Comparison of ENCODE assay signal across 7 cellular contexts in the genomic region with DNA sequence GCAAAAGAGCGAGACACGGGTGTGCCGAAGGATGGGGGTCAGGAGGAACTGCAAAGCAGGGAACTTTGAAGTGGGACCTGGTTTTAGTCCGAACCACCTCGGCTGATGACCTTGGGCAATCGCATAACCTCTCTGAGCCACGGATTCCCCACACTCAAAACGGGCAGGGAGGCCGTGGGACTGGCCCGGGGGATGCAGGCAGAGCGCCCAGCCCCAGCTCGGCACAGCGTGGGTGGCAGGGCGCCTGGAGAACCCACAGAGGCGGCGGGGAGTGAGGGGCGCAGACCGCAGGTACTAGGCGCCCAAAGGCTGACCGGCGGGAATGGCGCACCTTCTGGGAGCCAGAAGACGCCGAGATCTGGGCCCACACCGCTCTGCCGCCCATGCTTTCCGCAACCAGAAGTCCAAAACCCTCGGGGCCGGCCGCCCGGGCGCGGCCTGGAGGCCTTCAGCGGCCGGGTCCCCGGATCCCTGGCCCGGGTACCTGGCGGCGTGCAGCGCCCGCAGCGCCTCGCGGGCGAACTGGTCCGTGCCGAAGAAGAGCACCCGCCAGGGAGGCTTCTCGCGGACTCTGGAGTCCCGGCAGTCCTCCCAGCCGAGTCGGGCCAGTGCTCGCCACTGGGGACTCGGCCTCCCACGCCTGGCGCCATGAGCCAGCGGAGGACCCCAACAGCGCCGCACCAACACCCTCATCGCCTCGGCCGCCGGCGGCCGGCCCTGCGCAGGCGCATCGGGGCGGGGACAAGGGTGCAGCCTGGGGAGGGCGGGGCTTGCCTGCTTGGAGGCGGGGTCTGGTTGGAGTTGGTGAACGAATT. TPM values are rescaled to one million over a fixed set of nuclear protein-coding genes. Genes with fewer than 3 reads are reported as not detected.
DNase-seq lines count a peak whose midpoint lies in the region; ATAC-seq, FAIRE-seq and TF ChIP-seq lines count a peak whose summit lies in the region.

A gene (minus strand): TSS at position 719 of the 815 bp plus-strand sequence. CDS start 26 bp downstream, at position 693.

- peak within 1 kb of the TSS; percentile 84 to 99 (median 91) for H3K4me3 Mint-ChIP-seq in immature natural killer cell

- FAIRE-seq in bronchial epithelial cell (lab: Jason Lieb, UNC) = no peak

- peak within 1 kb of the TSS; percentile 65 for H3K9ac ChIP-seq in smooth muscle cell (ENCODE audit: low read depth)

- DNase-seq in NCI-H2171 treated with DMSO at 0.1 percent for 48 hours (lab: John Stamatoyannopoulos, UW) (peak; percentile 79), bronchial epithelial cell (ENCODE audit: low read depth) (peak; percentile 66), immature natural killer cell (peak; percentile 84 to 89 (median 84)), smooth muscle cell (lab: John Stamatoyannopoulos, UW; ENCODE audit: unreplicated experiment) (peak; percentile 70)

- no peaks in the 10 kb centered on the region for H4K20me1 ChIP-seq in smooth muscle cell (ENCODE audit: low read depth)

- H3K9me3 ChIP-seq in smooth muscle cell (replicated peaks; ENCODE audit: low read depth) = no peaks in the 10 kb centered on the region

- TF ChIP-seq CTCF in WI38 (IDR thresholded peaks at IDR 0.05; ENCODE audit: low read depth, low read length) = no peak
- peak; percentile 13 for TF ChIP-seq CTCF in bronchial epithelial cell (IDR thresholded peaks at IDR 0.05; ENCODE audit: insufficient read depth, low read length, severe bottlenecking)
- no peak for TF ChIP-seq CTCF in smooth muscle cell (IDR thresholded peaks at IDR 0.05; ENCODE audit: borderline replicate concordance, insufficient read depth, poor library complexity, severe bottlenecking)

- peaks cover 13% of the 10 kb centered on the region for H3K79me2 ChIP-seq in smooth muscle cell (ENCODE audit: low read depth)

- H3K4me2 ChIP-seq in smooth muscle cell = peak within 1 kb of the TSS; percentile 94

- H3K4me3 ChIP-seq in WI38 (ENCODE audit: low read depth, low read length) (peak within 1 kb of the TSS; percentile 72), bronchial epithelial cell (ENCODE audit: low read depth, low read length) (peak within 1 kb of the TSS; percentile 91), smooth muscle cell (peak within 1 kb of the TSS; percentile 90)

- H3K27ac Mint-ChIP-seq in immature natural killer cell = peak within 1 kb of the TSS; percentile 52 to 92 (median 75)

- peaks cover 10 to 13% (median 11%) of the 10 kb centered on the region in 3 donors for H3K36me3 Mint-ChIP-seq in immature natural killer cell

- peak; percentile 60 for ATAC-seq in HG02840 (IDR thresholded peaks at IDR 0.05; ENCODE audit: low FRiP score, unreplicated experiment)

- WGBS in smooth muscle cell (ENCODE audit: low lambda C conversion rate) = under 1% methylated on average over 49 of the region's 73 CpGs

- no peaks in the 10 kb centered on the region for H3F3A ChIP-seq in smooth muscle cell (ENCODE audit: low read depth)

- no peak within 1 kb of the TSS for H3K27ac ChIP-seq in smooth muscle cell (ENCODE audit: low read depth)

- TF ChIP-seq POLR2A in GM15510 (IDR thresholded peaks at IDR 0.05; ENCODE audit: borderline replicate concordance, extremely low read depth, insufficient read length) = peak; percentile 96

- H3K36me3 ChIP-seq in bronchial epithelial cell (ENCODE audit: control insufficient read depth, insufficient read depth, low read length) = no peaks in the 10 kb centered on the region
- no peaks in the 10 kb centered on the region for H3K36me3 ChIP-seq in smooth muscle cell (ENCODE audit: low read depth)

- no peaks in the 10 kb centered on the region for H3K9me3 Mint-ChIP-seq in immature natural killer cell

- peaks cover 2 to 7% (median 4%) of the 10 kb centered on the region in 3 donors for H3K27me3 Mint-ChIP-seq in immature natural killer cell (ENCODE audit: low read depth in 3 of 3)

- H2AFZ ChIP-seq in smooth muscle cell (ENCODE audit: low read depth) = peak within 1 kb of the TSS; percentile 81

- H3K27me3 ChIP-seq in bronchial epithelial cell (ENCODE audit: control insufficient read depth, insufficient read depth, low read length) (no peaks in the 10 kb centered on the region), smooth muscle cell (ENCODE audit: low read depth) (no peaks in the 10 kb centered on the region)

- peaks cover 15 to 26% of the 10 kb centered on the region in 2 donors for H3K4me1 Mint-ChIP-seq in immature natural killer cell

- H3K4me1 ChIP-seq in smooth muscle cell (ENCODE audit: low read depth) = peaks cover 13% of the 10 kb centered on the region

RNA-seq across cellular contexts. Expression of the gene that starts here (rescaled TPM):
- total RNA-seq in bronchial epithelial cell (10.4 and 17.4 TPM in 2 replicates), smooth muscle cell (16.8 and 19.9 TPM in 2 replicates)
- polyA plus RNA-seq in immature natural killer cell (10 to 100 TPM; 17.9 to 28.4 (median 18.8) TPM), smooth muscle cell (11.3 and 15.5 TPM in 2 replicates)
